1 cellular context compared by ENCODE assay signal in genomic region chr6:35311390-35312075, GRCh38.
TF ChIP-seq lines count a peak whose summit lies in the region.

No MANE protein-coding gene starts in this region.

TF ChIP-seq in K562, 482 proteins besides CTCF, POLR2A, EP300 and RAD21 (continued from another document):
- TF ChIP-seq PBX2 (CRISPR knock-in tag; IDR thresholded peaks at IDR 0.05; ENCODE audit: low read depth) (no peak), PBX2 (tag; conservative IDR thresholded peaks at IDR 0.05; ENCODE audit: low read depth) (0 out of 2 replicates have a peak, but pooled peaks have one; percentile 23), PKNOX1 (IDR thresholded peaks at IDR 0.05) (0 out of 2 replicates have a peak, but pooled peaks have one; percentile 25), SPI1 (IDR thresholded peaks at IDR 0.05; ENCODE audit: borderline replicate concordance, low read depth, low read length) (0 out of 2 replicates have a peak, but pooled peaks have one; percentile 10)
